8 cellular contexts compared by ENCODE assay signal in genomic region chr6:128520436-128521301, GRCh38. TPM values are rescaled to one million over a fixed set of nuclear protein-coding genes. Genes with fewer than 3 reads are reported as not detected.
DNase-seq lines count a peak whose midpoint lies in the region; ATAC-seq and TF ChIP-seq lines count a peak whose summit lies in the region.

PTPRK (minus strand) TSS chr6:128520599; CDS start chr6:128520358, 241 bp downstream.

- H3K9ac ChIP-seq in endodermal cell (ENCODE audit: extremely low read depth, low read length, poor library complexity, severe bottlenecking), result peak within 1 kb of the TSS; percentile 99
- peak within 1 kb of the TSS; percentile 93 for H3K9ac ChIP-seq in mesendoderm (ENCODE audit: low read length)

- H3K79me2 ChIP-seq in mesendoderm (ENCODE audit: control insufficient read depth, insufficient read depth, low read length), result peaks cover 13% of the 10 kb centered on the region

- no peaks in the 10 kb centered on the region for H3K9me3 Mint-ChIP-seq in endodermal cell

- peak within 1 kb of the TSS; percentile 93 for H3K56ac ChIP-seq in mesendoderm (ENCODE audit: low read length)

- no peak within 1 kb of the TSS for H2BK15ac ChIP-seq in mesendoderm (replicated peaks; ENCODE audit: low read depth)

- H3K4me1 ChIP-seq in endodermal cell (ENCODE audit: control insufficient read depth, insufficient read depth, low read length) (peaks cover 4% of the 10 kb centered on the region), mesendoderm (ENCODE audit: control insufficient read depth, low read depth, low read length) (peaks cover 3% of the 10 kb centered on the region)

- WGBS in endodermal cell (ENCODE audit: insufficient coverage in 1 of 2, insufficient read length in 1 of 2), 2 experiments, result 0 to 1% methylated on average over 13 to 85 of the region's 85 CpGs
- no CpG with 5 or more reads among the region's 85 CpGs for WGBS in mesendoderm (ENCODE audit: extremely low coverage, insufficient coverage, low lambda C conversion rate)

- ATAC-seq in GM18868 (IDR thresholded peaks at IDR 0.05; ENCODE audit: unreplicated experiment), result peak; percentile 94
- peak; percentile 86 for ATAC-seq in HG03097 (IDR thresholded peaks at IDR 0.05; ENCODE audit: low FRiP score, unreplicated experiment)

- H3K4me3 Mint-ChIP-seq in endodermal cell, result peak within 1 kb of the TSS; percentile 98

- H3K27me3 ChIP-seq in endodermal cell (ENCODE audit: control insufficient read depth, insufficient read depth, low read length, poor library complexity, severe bottlenecking), result no peaks in the 10 kb centered on the region
- no peaks in the 10 kb centered on the region for H3K27me3 ChIP-seq in mesendoderm (ENCODE audit: insufficient read depth, low read length, poor library complexity)

- H4K8ac ChIP-seq in mesendoderm (ENCODE audit: low read depth, low read length), result peak within 1 kb of the TSS; percentile 79

- no peak within 1 kb of the TSS for H4K5ac ChIP-seq in mesendoderm (ENCODE audit: low read length)

- peaks cover 3% of the 10 kb centered on the region for H3K79me1 ChIP-seq in mesendoderm (ENCODE audit: low read length)

- H3K27ac Mint-ChIP-seq in endodermal cell, result peak within 1 kb of the TSS; percentile 100

- H3K27me3 Mint-ChIP-seq in endodermal cell (ENCODE audit: insufficient read depth), result peaks cover 4% of the 10 kb centered on the region

- peak; percentile 92 for DNase-seq in AG08396 (ENCODE audit: low spot score)
- peak; percentile 46 for DNase-seq in NCI-H510A (lab: John Stamatoyannopoulos, UW)
- DNase-seq in activated CD8-positive, alpha-beta memory T cell treated with anti-CD3 and anti-CD28 coated beads, Interleukin-2, amount 50 U/mL, for 24 hours (ENCODE audit: extremely low read depth), result peak; percentile 70
- DNase-seq in endodermal cell, result peak; percentile 97
- DNase-seq in mesendoderm, result peak; percentile 97
- DNase-seq in stimulated activated CD8-positive, alpha-beta memory T cell treated with anti-CD3 and anti-CD28 coated beads, Interleukin-12 subunit alpha, Interleukin-12 subunit beta, amount 100 ng/mL, for 4 hours (ENCODE audit: low read depth), result peak; percentile 79

- H2BK120ac ChIP-seq in mesendoderm (ENCODE audit: low read depth, low read length), result no peak within 1 kb of the TSS

- peak within 1 kb of the TSS; percentile 84 for H3K4me2 ChIP-seq in mesendoderm (ENCODE audit: low read length)

- peak within 1 kb of the TSS; percentile 75 for H3K23ac ChIP-seq in mesendoderm (ENCODE audit: low read length)

- peak within 1 kb of the TSS; percentile 93 for H2BK5ac ChIP-seq in mesendoderm (ENCODE audit: low read length)

- H3K36me3 ChIP-seq in endodermal cell (ENCODE audit: control insufficient read depth, insufficient read depth, low read length) (no peaks in the 10 kb centered on the region), mesendoderm (ENCODE audit: control insufficient read depth, insufficient read depth, low read length) (no peaks in the 10 kb centered on the region)

- no peaks in the 10 kb centered on the region for H3K36me3 Mint-ChIP-seq in endodermal cell (ENCODE audit: low read depth)

- H2AK5ac ChIP-seq in mesendoderm (ENCODE audit: low read length), result no peak within 1 kb of the TSS

- H3K4me1 Mint-ChIP-seq in endodermal cell, result peaks cover 25% of the 10 kb centered on the region

- peak within 1 kb of the TSS; percentile 94 for H3K18ac ChIP-seq in mesendoderm (ENCODE audit: low read length)

- peak within 1 kb of the TSS; percentile 90 for H3K4me3 ChIP-seq in endodermal cell (ENCODE audit: low read length)
- H3K4me3 ChIP-seq in mesendoderm (ENCODE audit: low read length), result peak within 1 kb of the TSS; percentile 76

- TF ChIP-seq CTCF in endodermal cell (conservative IDR thresholded peaks at IDR 0.05), result peak; percentile 71

- no peaks in the 10 kb centered on the region for H3K9me3 ChIP-seq in endodermal cell (ENCODE audit: control insufficient read depth, low read length)

- H3K27ac ChIP-seq in endodermal cell (ENCODE audit: low read depth, low read length), result peak within 1 kb of the TSS; percentile 99
- H3K27ac ChIP-seq in mesendoderm (ENCODE audit: low read depth, low read length), result peak within 1 kb of the TSS; percentile 94

- peak within 1 kb of the TSS; percentile 49 for H3K4ac ChIP-seq in mesendoderm (ENCODE audit: low read depth, low read length)

RNA-seq across cellular contexts. Expression of gene PTPRK, which starts in this region (rescaled TPM):
- total RNA-seq in endodermal cell, result 10 to 100 TPM; 46.4 to 57.6 TPM
- 31.9 TPM for polyA plus RNA-seq in endodermal cell (2013, experiment 1 of 2)
- 29.8 TPM for polyA plus RNA-seq in endodermal cell (2013, experiment 2 of 2)
- 29.3 TPM for polyA plus RNA-seq in mesendoderm (2013, experiment 1 of 2)
- polyA plus RNA-seq in mesendoderm (2013, experiment 2 of 2), result 30.0 TPM

Comparison
In these comparisons a context has a peak if more than half of its experiments do, and no peak if none do; other contexts are left out.
1. Peak in every context shown above with its lines: DNase-seq, ATAC-seq, H3K4me3 ChIP-seq and H3K27ac ChIP-seq.
2. DNase-seq: peak in every context shown above with its lines; median percentile 97 in endodermal cell; 97 in mesendoderm; 92 in AG08396; 79 in stimulated activated CD8-positive, alpha-beta memory T cell treated with anti-CD3 and anti-CD28 coated beads, Interleukin-12 subunit alpha, Interleukin-12 subunit beta, amount 100 ng/mL, for 4 hours; 70 in activated CD8-positive, alpha-beta memory T cell treated with anti-CD3 and anti-CD28 coated beads, Interleukin-2, amount 50 U/mL, for 24 hours; 46 in NCI-H510A.